ENCODE assay signal across 8 cellular contexts in the genomic region with DNA sequence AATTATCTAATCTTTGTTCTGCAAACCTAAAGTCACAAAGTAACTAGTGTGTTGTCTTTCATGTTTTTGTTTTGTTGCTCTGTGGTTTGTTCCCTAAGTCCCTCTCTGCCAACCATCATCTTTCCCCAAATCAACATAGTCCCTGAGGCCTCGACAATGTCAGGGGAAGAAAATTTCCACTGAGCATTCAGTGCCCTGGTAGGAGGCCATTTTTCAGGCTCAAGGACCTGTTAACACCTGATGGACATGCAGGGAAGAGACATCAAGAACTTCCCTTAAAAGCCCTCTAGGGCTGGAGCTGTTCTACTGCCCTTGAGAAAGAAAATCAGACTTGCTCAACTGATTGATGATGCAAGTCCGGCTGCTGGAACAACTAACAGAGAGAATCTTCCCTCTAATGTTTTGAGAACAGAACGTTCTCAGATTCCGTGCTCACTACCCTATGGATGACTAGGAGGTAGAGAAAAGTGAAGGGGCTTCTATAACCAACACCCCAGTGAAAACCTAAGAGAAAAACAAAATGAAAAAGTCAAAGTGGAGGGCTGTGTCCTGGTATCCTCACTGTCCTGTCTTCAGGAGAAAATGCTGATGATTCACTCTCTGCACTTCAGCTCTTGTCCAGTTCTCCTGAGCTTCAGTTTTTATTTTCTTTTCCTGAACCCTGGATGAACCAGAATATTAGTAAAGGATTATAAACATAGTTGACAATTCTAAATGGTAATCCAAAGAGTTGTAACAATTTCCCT.
A peak's percentile ranks its signal among the peaks of the same experiment; 100 is the strongest.
DNase-seq lines count a peak whose midpoint lies in the region; TF ChIP-seq lines count a peak whose summit lies in the region.

No MANE protein-coding gene starts in this region.

- H3K4me3 ChIP-seq in Peyer's patch (no peak overlapping the region), foreskin fibroblast (ENCODE audit: low read depth in 1 of 2, low read length in 2 of 2) (no peak overlapping the region), trophoblast cell (ENCODE audit: low read depth, low read length) (no peak overlapping the region), dorsolateral prefrontal cortex (no peak overlapping the region)

- H2BK5ac ChIP-seq in trophoblast cell (ENCODE audit: low read depth, low read length, poor library complexity): no peak overlapping the region

- H3K9ac ChIP-seq in trophoblast cell (ENCODE audit: low read length): no peak overlapping the region

- H2AK5ac ChIP-seq in trophoblast cell (ENCODE audit: low read length): no peak overlapping the region

- no peaks in the 10 kb centered on the region for H3K79me2 ChIP-seq in trophoblast cell (ENCODE audit: control insufficient read depth, insufficient read depth, low read length, poor library complexity)

- H3K14ac ChIP-seq in trophoblast cell (ENCODE audit: low read length): no peak overlapping the region

- no peak overlapping the region for H3K18ac ChIP-seq in trophoblast cell (ENCODE audit: low read length)

- peaks cover 0 to 36% (median 0%) of the 10 kb centered on the region in 4 donors for H3K4me1 ChIP-seq in Peyer's patch
- no peaks in the 10 kb centered on the region for H3K4me1 ChIP-seq in trophoblast cell (ENCODE audit: control insufficient read depth in 1 of 2, insufficient read depth in 2 of 2, low read length in 2 of 2)

- DNase-seq in CD1c-positive myeloid dendritic cell (ENCODE audit: extremely low spot score) (peak; percentile 44), Peyer's patch (peak in 1 of 3 donors; percentile 67), foreskin fibroblast (peak; percentile 60 to 80), trophoblast cell (peak; percentile 16 to 54), germinal center (ENCODE audit: low spot score) (no peak), immature natural killer cell (no peak), dorsolateral prefrontal cortex (no peak), NCI-H2171 treated with DMSO at 0.1 percent for 48 hours (lab: John Stamatoyannopoulos, UW) (no peak)

- no peak for TF ChIP-seq POLR2A in Peyer's patch (IDR thresholded peaks at IDR 0.05)

- H3K36me3 Mint-ChIP-seq in immature natural killer cell: peaks cover 0 to 3% (median 0%) of the 10 kb centered on the region in 3 donors

- peaks cover 0 to 5% (median 2%) of the 10 kb centered on the region in 3 donors for H3K27me3 Mint-ChIP-seq in immature natural killer cell (ENCODE audit: low read depth in 3 of 3)

- intact Hi-C loops in dorsolateral prefrontal cortex (cut with DNase I): no loop called here

- no peak overlapping the region for H3K4me3 Mint-ChIP-seq in immature natural killer cell

- H3K9me3 ChIP-seq in Peyer's patch (no peaks in the 10 kb centered on the region), trophoblast cell (ENCODE audit: insufficient read depth, low read depth, low read length) (peaks cover 2% of the 10 kb centered on the region)

- no peaks in the 10 kb centered on the region for H3K79me1 ChIP-seq in trophoblast cell (ENCODE audit: low read length)

- H3K27me3 ChIP-seq in Peyer's patch: no peaks in the 10 kb centered on the region
- no peaks in the 10 kb centered on the region for H3K27me3 ChIP-seq in trophoblast cell (ENCODE audit: insufficient read depth, low read length)
- H3K27me3 ChIP-seq in dorsolateral prefrontal cortex: no peaks in the 10 kb centered on the region

- H3K23ac ChIP-seq in trophoblast cell (ENCODE audit: low read length): no peak overlapping the region

- H4K91ac ChIP-seq in trophoblast cell (ENCODE audit: low read depth, low read length): no peak overlapping the region

- no peak overlapping the region for H4K12ac ChIP-seq in trophoblast cell (ENCODE audit: low read depth, low read length)

- H3K4me2 ChIP-seq in trophoblast cell (ENCODE audit: low read length): no peak overlapping the region

- no peak overlapping the region for H2AFZ ChIP-seq in trophoblast cell (ENCODE audit: insufficient read depth, low read length, poor library complexity)

- H3K9me3 Mint-ChIP-seq in immature natural killer cell: no peaks in the 10 kb centered on the region

- no CpG with 5 or more reads among the region's 4 CpGs for WGBS in trophoblast cell (ENCODE audit: extremely low coverage, insufficient coverage, insufficient read length)

- H2BK120ac ChIP-seq in trophoblast cell (ENCODE audit: insufficient read depth, low read length, poor library complexity): no peak overlapping the region

- TF ChIP-seq CTCF in Peyer's patch (IDR thresholded peaks at IDR 0.05) (peak in 3 of 6 experiments; percentile 31 to 35 (median 33)), foreskin fibroblast (IDR thresholded peaks at IDR 0.05; ENCODE audit: low read depth, low read length) (no peak), dorsolateral prefrontal cortex (IDR thresholded peaks at IDR 0.05 in 54 of 56, conservative IDR thresholded peaks at IDR 0.05 in 2 of 56; ENCODE audit: low read depth in 1 of 56, partially characterized antibody in 56 of 56) (no peak)

- H3K27ac ChIP-seq in Peyer's patch: peak overlapping the region; percentile 22 to 82 (median 58)
- H3K27ac ChIP-seq in trophoblast cell (ENCODE audit: low read depth, low read length): no peak overlapping the region
- peak overlapping the region in 27 of 59 donors; percentile 3 to 67 (median 21) for H3K27ac ChIP-seq in dorsolateral prefrontal cortex

- no peaks in the 10 kb centered on the region for H3K36me3 ChIP-seq in Peyer's patch
- H3K36me3 ChIP-seq in trophoblast cell (ENCODE audit: control insufficient read depth in 1 of 2, insufficient read depth in 2 of 2, low read length in 2 of 2): no peaks in the 10 kb centered on the region

- H3K4me1 Mint-ChIP-seq in immature natural killer cell: no peaks in the 10 kb centered on the region

- H3K4ac ChIP-seq in trophoblast cell (ENCODE audit: low read depth, low read length): no peak overlapping the region

- H2BK12ac ChIP-seq in trophoblast cell (ENCODE audit: low read length): no peak overlapping the region

- no peak overlapping the region for H4K8ac ChIP-seq in trophoblast cell (ENCODE audit: low read depth, low read length)

- peak overlapping the region in 1 of 6 donors; percentile 1 for H3K27ac Mint-ChIP-seq in immature natural killer cell

Comparison
In these comparisons a context has a peak if more than half of its experiments do, and no peak if none do; other contexts are left out.
1. DNase-seq: peak in CD1c-positive myeloid dendritic cell (single experiment), foreskin fibroblast (2 of 2) and trophoblast cell (2 of 2); none in germinal center (single experiment), immature natural killer cell (0 of 3), dorsolateral prefrontal cortex (0 of 10) and NCI-H2171 treated with DMSO at 0.1 percent for 48 hours (single experiment).